1 cellular context compared by ENCODE assay signal in the genomic region with DNA sequence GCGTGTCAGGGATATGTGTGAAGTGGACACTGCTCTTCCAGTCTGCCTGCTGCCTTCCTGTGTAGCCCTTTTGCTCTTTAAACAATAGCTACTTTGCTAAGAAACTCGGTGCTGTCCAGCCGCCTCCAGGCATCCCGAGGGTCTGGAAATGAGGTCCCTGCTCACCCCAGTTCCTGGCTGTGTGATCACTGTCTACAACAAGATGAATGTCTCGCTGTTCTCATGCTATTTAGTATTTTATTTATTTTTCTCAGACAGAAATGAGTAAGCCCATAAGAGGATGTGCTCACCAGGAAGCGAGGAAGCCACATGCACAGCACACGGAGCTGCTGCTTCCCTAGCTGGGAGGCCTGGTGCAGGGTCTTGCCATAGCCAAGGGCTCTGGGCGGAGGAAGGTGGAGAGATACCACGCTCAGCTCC.
TF ChIP-seq lines count a peak whose summit lies in the region.

No MANE protein-coding gene starts in this region.

TF ChIP-seq in IMR-90, 13 proteins besides CTCF, POLR2A, EP300 and RAD21 (continued from another document):
- TF ChIP-seq CHD1 (IDR thresholded peaks at IDR 0.05; ENCODE audit: low read depth, low read length) (no peak), SMC3 (IDR thresholded peaks at IDR 0.05; ENCODE audit: low read depth, low read length) (no peak), RCOR1 (IDR thresholded peaks at IDR 0.05; ENCODE audit: insufficient replicate concordance, low read length) (no peak), MXI1 (IDR thresholded peaks at IDR 0.05; ENCODE audit: borderline replicate concordance, low read depth, low read length) (no peak)
